Comparison of ENCODE assay signal across 8 cellular contexts in the genomic region with DNA sequence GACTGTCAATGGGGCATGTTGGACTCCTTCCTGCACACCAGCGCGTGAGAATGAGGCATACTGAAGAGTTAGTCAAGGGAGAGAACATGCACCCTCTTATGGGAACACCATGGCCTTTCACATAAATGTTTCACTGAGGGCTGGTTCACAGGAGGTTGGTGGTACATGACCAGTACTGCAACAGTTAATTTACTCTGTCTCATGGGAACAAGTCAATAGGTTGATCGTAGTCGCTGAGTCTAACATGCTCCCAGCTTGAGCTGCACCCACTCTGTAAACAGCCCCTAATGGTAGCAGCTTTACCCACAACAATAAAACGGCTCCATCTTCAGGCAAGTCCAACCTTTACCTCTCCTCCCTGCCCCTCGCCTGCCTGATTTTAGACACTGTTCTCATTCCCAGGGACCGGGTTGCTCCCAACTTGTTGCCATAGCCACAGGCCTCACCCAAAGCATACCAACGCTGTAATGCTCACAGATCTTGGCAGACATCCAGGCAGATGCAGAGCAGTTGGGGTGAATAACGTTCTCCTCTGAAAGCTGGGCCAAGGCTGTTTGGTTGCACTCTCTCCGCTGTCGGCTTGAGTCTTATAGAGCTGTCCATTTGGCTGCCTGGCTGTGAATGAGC.
DNase-seq lines count a peak whose midpoint lies in the region; TF ChIP-seq lines count a peak whose summit lies in the region.

No MANE protein-coding gene starts in this region.

- no peak overlapping the region for H3K27ac ChIP-seq in SJSA1
- H3K27ac ChIP-seq in prostate gland, result no peak overlapping the region
- H3K27ac ChIP-seq in MM.1S (ENCODE audit: low read length), result no peak overlapping the region

- no peaks in the 10 kb centered on the region for H3K9me3 ChIP-seq in MG63
- H3K9me3 ChIP-seq in SJSA1 (replicated peaks), result no peaks in the 10 kb centered on the region
- no peaks in the 10 kb centered on the region for H3K9me3 ChIP-seq in prostate gland
- no peaks in the 10 kb centered on the region for H3K9me3 ChIP-seq in MM.1S (replicated peaks; ENCODE audit: insufficient read depth, low read length)

- H3K9me2 ChIP-seq in MM.1S (replicated peaks; ENCODE audit: insufficient read depth, low read length), result no peaks in the 10 kb centered on the region

- TF ChIP-seq CTCF in AG09309 (IDR thresholded peaks at IDR 0.05; ENCODE audit: control insufficient read depth, insufficient read depth, low read depth, low read length, missing control alignments) (no peak), prostate gland (IDR thresholded peaks at IDR 0.05) (peak in 1 of 4 experiments; percentile 23), MM.1S (IDR thresholded peaks at IDR 0.05; ENCODE audit: low read length) (no peak)

- 23% methylated on average over 11 of the region's 11 CpGs for WGBS in prostate gland

- no peak overlapping the region for H3K9ac ChIP-seq in MM.1S (ENCODE audit: low read length)

- intact Hi-C loops in head of caudate nucleus (cut with DNase I), result no loop called here
- intact Hi-C loops in prostate gland (cut with DNase I), result no loop called here

- no peaks in the 10 kb centered on the region for H3K36me3 ChIP-seq in MG63
- H3K36me3 ChIP-seq in SJSA1, result no peaks in the 10 kb centered on the region
- no peaks in the 10 kb centered on the region for H3K36me3 ChIP-seq in prostate gland
- H3K36me3 ChIP-seq in MM.1S (replicated peaks; ENCODE audit: insufficient read depth, low read length), result no peaks in the 10 kb centered on the region

- TF ChIP-seq POLR2A in prostate gland (IDR thresholded peaks at IDR 0.05), result no peak

- no peak overlapping the region for H3K4me3 ChIP-seq in AG09309 (ENCODE audit: control insufficient read depth, low read depth, low read length)
- no peak overlapping the region for H3K4me3 ChIP-seq in MG63
- no peak overlapping the region for H3K4me3 ChIP-seq in SJSA1
- no peak overlapping the region for H3K4me3 ChIP-seq in prostate gland
- no peak overlapping the region for H3K4me3 ChIP-seq in MM.1S (ENCODE audit: low read length)

- H3K27me3 ChIP-seq in MG63 (no peaks in the 10 kb centered on the region), SJSA1 (replicated peaks) (no peaks in the 10 kb centered on the region), prostate gland (replicated peaks; ENCODE audit: insufficient read depth) (no peaks in the 10 kb centered on the region), MM.1S (replicated peaks; ENCODE audit: insufficient read depth, low read length) (no peaks in the 10 kb centered on the region)

- peak; percentile 84 for DNase-seq in AG09309 (ENCODE audit: low read depth)
- peak; percentile 100 for DNase-seq in MG63
- DNase-seq in SJSA1 (ENCODE audit: low read depth in 1 of 2, low spot score in 2 of 2), result peak; percentile 46 to 80
- DNase-seq in head of caudate nucleus, result peak; percentile 14 to 88 (median 66)
- peak; percentile 75 for DNase-seq in prostate gland (ENCODE audit: low spot score)
- no peak for DNase-seq in MM.1S
- no peak for DNase-seq in stimulated activated CD4-positive, alpha-beta T cell treated with anti-CD3 and anti-CD28 coated beads, Interleukin-1b, Interleukin-23, amount 100 ng/mL, for 48 hours
- DNase-seq in middle frontal gyrus (ENCODE audit: extremely low spot score, low spot score), result no peak

- no peak overlapping the region for H2AFZ ChIP-seq in MM.1S (ENCODE audit: low read length)

- H3K4me1 ChIP-seq in SJSA1 (replicated peaks) (peaks cover 10% of the 10 kb centered on the region), prostate gland (replicated peaks) (peaks cover 3% of the 10 kb centered on the region), MM.1S (ENCODE audit: low read length) (no peaks in the 10 kb centered on the region)

- no peaks in the 10 kb centered on the region for H4K20me1 ChIP-seq in MM.1S (ENCODE audit: insufficient read depth, low read length)

- no peaks in the 10 kb centered on the region for H3K79me2 ChIP-seq in MM.1S (ENCODE audit: low read length)

- no peak overlapping the region for H3K4me2 ChIP-seq in MM.1S (ENCODE audit: low read depth, low read length)

- H3F3A ChIP-seq in MM.1S (ENCODE audit: insufficient read depth, low read length), result no peaks in the 10 kb centered on the region

Comparison
In these comparisons a context has a peak if more than half of its experiments do, and no peak if none do; other contexts are left out.
1. DNase-seq: peak in AG09309 (single experiment), MG63 (single experiment), SJSA1 (2 of 2), head of caudate nucleus (42 of 42) and prostate gland (single experiment); none in MM.1S (single experiment), stimulated activated CD4-positive, alpha-beta T cell treated with anti-CD3 and anti-CD28 coated beads, Interleukin-1b, Interleukin-23, amount 100 ng/mL, for 48 hours (single experiment) and middle frontal gyrus (single experiment).